In the genomic region with DNA sequence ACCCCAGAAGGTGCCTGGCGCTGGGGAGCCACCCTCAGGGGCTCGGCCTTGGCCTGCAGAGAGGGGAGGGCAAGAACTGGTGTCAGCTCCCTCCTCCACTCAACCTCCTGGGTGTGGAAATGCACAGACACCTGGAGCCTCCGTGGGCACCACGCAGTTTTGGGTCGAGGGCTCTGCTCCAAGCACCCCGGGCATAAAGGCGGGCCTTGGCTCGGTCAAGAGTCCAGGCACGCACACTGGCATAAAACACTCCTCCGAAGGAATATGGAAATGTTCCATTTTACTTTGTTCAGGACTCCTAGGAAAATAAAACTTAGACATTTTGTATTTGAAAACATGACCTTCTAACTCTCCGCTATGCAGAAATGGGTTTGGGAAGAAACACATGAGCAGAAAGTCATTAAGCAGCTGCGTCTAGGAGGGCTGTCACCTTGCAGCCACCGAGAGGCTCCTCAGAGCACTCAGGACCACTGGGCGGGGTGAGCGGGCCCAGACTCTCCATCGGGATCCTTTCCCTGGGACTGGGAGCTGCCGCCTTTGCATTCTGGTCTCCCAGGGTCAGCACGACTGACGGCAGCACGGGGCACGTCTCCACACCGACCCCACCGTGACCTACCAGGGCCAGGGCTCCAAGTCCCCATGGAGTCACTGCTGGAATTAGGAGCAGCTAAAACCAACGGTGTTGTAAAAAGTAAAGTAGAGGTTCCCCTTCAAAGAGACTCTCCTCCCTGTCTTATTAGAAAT, we compare ENCODE assay signal across 15 cellular contexts. TPM values are rescaled to one million over a fixed set of nuclear protein-coding genes. Genes with fewer than 3 reads are reported as not detected.
DNase-seq lines count a peak whose midpoint lies in the region; ATAC-seq and TF ChIP-seq lines count a peak whose summit lies in the region.
"Had no signal": no experiment of that assay in that cellular context is flagged by ENCODE, and none has a peak within 500 bp of the region (broad histone marks: within the 10 kb centered on the region; RNA-seq: fewer than 3 reads in every experiment).

No MANE protein-coding gene starts in this region.

- no peak overlapping the region for H3K18ac ChIP-seq in trophoblast cell (ENCODE audit: low read length)

- H4K8ac ChIP-seq in trophoblast cell (ENCODE audit: low read depth, low read length), result no peak overlapping the region

- H3K36me3 ChIP-seq in left ventricle myocardium inferior (no peaks in the 10 kb centered on the region), trophoblast cell (ENCODE audit: control insufficient read depth in 1 of 2, insufficient read depth in 2 of 2, low read length in 2 of 2) (no peaks in the 10 kb centered on the region), suprapubic skin (no peaks in the 10 kb centered on the region)
- H3K36me3 ChIP-seq: BLaER1 had no signal

- H2BK5ac ChIP-seq in trophoblast cell (ENCODE audit: low read depth, low read length, poor library complexity), result no peak overlapping the region

- H3K4ac ChIP-seq in trophoblast cell (ENCODE audit: low read depth, low read length), result no peak overlapping the region

- H2AK5ac ChIP-seq in trophoblast cell (ENCODE audit: low read length), result no peak overlapping the region

- H3K36me3 Mint-ChIP-seq in chondrocyte (ENCODE audit: low read depth), result peaks cover 3% of the 10 kb centered on the region
- H3K36me3 Mint-ChIP-seq in activated CD4-positive, alpha-beta memory T cell treated with anti-CD3 and anti-CD28 coated beads, Interleukin-2, amount 10 ng/mL, durations not matched to agents 7 days and 5 days (ENCODE audit: low read depth), result no peaks in the 10 kb centered on the region

- no peak overlapping the region for H3K23ac ChIP-seq in trophoblast cell (ENCODE audit: low read length)

- peaks cover 4% of the 10 kb centered on the region for H3K4me1 ChIP-seq in left ventricle myocardium inferior
- peaks cover 7 to 14% of the 10 kb centered on the region in 2 experiments for H3K4me1 ChIP-seq in trophoblast cell (ENCODE audit: control insufficient read depth in 1 of 2, insufficient read depth in 2 of 2, low read length in 2 of 2)
- H3K4me1 ChIP-seq in suprapubic skin, result no peaks in the 10 kb centered on the region

- POLR2A ChIA-PET in activated CD4-positive, alpha-beta memory T cell treated with anti-CD3 and anti-CD28 coated beads, Interleukin-2, amount 10 ng/mL, durations not matched to agents 7 days and 5 days (lab: Charles Lee), result no interaction called here

- peaks cover 9% of the 10 kb centered on the region for H3K9me3 Mint-ChIP-seq in chondrocyte (ENCODE audit: low read depth)
- H3K9me3 Mint-ChIP-seq in activated CD4-positive, alpha-beta memory T cell treated with anti-CD3 and anti-CD28 coated beads, Interleukin-2, amount 10 ng/mL, durations not matched to agents 7 days and 5 days, result no peaks in the 10 kb centered on the region

- intact Hi-C loops in Right ventricle myocardium inferior (cut with DNase I) (no loop called here), left ventricle myocardium inferior (cut with micrococcal nuclease) (no loop called here)

- no peak for TF ChIP-seq POLR2A in suprapubic skin (IDR thresholded peaks at IDR 0.05)

- H3K27ac ChIP-seq in left ventricle myocardium inferior (replicated peaks) (no peak overlapping the region), trophoblast cell (ENCODE audit: low read depth, low read length) (no peak overlapping the region), suprapubic skin (no peak overlapping the region)
- H3K27ac ChIP-seq: BLaER1, HL-60 had no signal

- H4K91ac ChIP-seq in trophoblast cell (ENCODE audit: low read depth, low read length), result peak overlapping the region; percentile 21

- peaks cover 12% of the 10 kb centered on the region for H3K9me3 ChIP-seq in left ventricle myocardium inferior (replicated peaks)
- peaks cover 5% of the 10 kb centered on the region for H3K9me3 ChIP-seq in trophoblast cell (ENCODE audit: insufficient read depth, low read depth, low read length)
- no peaks in the 10 kb centered on the region for H3K9me3 ChIP-seq in suprapubic skin

- no peak overlapping the region for H3K4me3 Mint-ChIP-seq in chondrocyte (ENCODE audit: unreplicated experiment)
- no peak overlapping the region for H3K4me3 Mint-ChIP-seq in activated CD4-positive, alpha-beta memory T cell treated with anti-CD3 and anti-CD28 coated beads, Interleukin-2, amount 10 ng/mL, durations not matched to agents 7 days and 5 days

- WGBS in trophoblast cell (ENCODE audit: extremely low coverage, insufficient coverage, insufficient read length), result no CpG with 5 or more reads among the region's 24 CpGs
- 90% methylated on average over 6 of the region's 24 CpGs for WGBS in suprapubic skin

- H3K79me1 ChIP-seq in trophoblast cell (ENCODE audit: low read length), result peaks cover 7% of the 10 kb centered on the region

- H3K9ac ChIP-seq in trophoblast cell (ENCODE audit: low read length), result no peak overlapping the region
- H3K9ac ChIP-seq: BLaER1 had no signal

- no peak overlapping the region for H3K14ac ChIP-seq in trophoblast cell (ENCODE audit: low read length)

- no peak overlapping the region for H4K12ac ChIP-seq in trophoblast cell (ENCODE audit: low read depth, low read length)

- peak overlapping the region; percentile 3 for H2BK12ac ChIP-seq in trophoblast cell (ENCODE audit: low read length)

- peaks cover 84% of the 10 kb centered on the region for H3K27me3 ChIP-seq in left ventricle myocardium inferior (ENCODE audit: low read depth)
- no peaks in the 10 kb centered on the region for H3K27me3 ChIP-seq in trophoblast cell (ENCODE audit: insufficient read depth, low read length)
- peaks cover 3% of the 10 kb centered on the region for H3K27me3 ChIP-seq in suprapubic skin
- H3K27me3 ChIP-seq: BLaER1 had no signal

- CTCF ChIA-PET in activated CD4-positive, alpha-beta memory T cell treated with anti-CD3 and anti-CD28 coated beads, Interleukin-2, amount 10 ng/mL, durations not matched to agents 7 days and 5 days (lab: Charles Lee), result no interaction called here

- peaks cover 34% of the 10 kb centered on the region for H3K4me1 Mint-ChIP-seq in chondrocyte (ENCODE audit: low read depth)
- peaks cover 5% of the 10 kb centered on the region for H3K4me1 Mint-ChIP-seq in activated CD4-positive, alpha-beta memory T cell treated with anti-CD3 and anti-CD28 coated beads, Interleukin-2, amount 10 ng/mL, durations not matched to agents 7 days and 5 days

- no peak overlapping the region for H2BK120ac ChIP-seq in trophoblast cell (ENCODE audit: insufficient read depth, low read length, poor library complexity)

- no peak overlapping the region for H3K4me3 ChIP-seq in left ventricle myocardium inferior
- H3K4me3 ChIP-seq in trophoblast cell (ENCODE audit: low read depth, low read length), result no peak overlapping the region
- H3K4me3 ChIP-seq in suprapubic skin, result no peak overlapping the region
- H3K4me3 ChIP-seq: BLaER1 had no signal

- no peak overlapping the region for H2AFZ ChIP-seq in trophoblast cell (ENCODE audit: insufficient read depth, low read length, poor library complexity)

- no peaks in the 10 kb centered on the region for H3K27me3 Mint-ChIP-seq in chondrocyte (ENCODE audit: low read depth)
- peaks cover 5% of the 10 kb centered on the region for H3K27me3 Mint-ChIP-seq in activated CD4-positive, alpha-beta memory T cell treated with anti-CD3 and anti-CD28 coated beads, Interleukin-2, amount 10 ng/mL, durations not matched to agents 7 days and 5 days

- TF ChIP-seq EP300 in suprapubic skin (IDR thresholded peaks at IDR 0.05), result no peak

- DNase-seq in Right ventricle myocardium inferior (ENCODE audit: missing footprints), result peak; percentile 33
- no peak for DNase-seq in left ventricle myocardium inferior
- peak; percentile 68 for DNase-seq in chondrocyte (ENCODE audit: low spot score)
- no peak for DNase-seq in trophoblast cell
- DNase-seq in suprapubic skin (ENCODE audit: low spot score in 2 of 2), result peak; percentile 38 to 73
- DNase-seq in stimulated activated naive CD4-positive, alpha-beta T cell treated with Interleukin-2 at 50 U/mL for 16 hours (lab: John Stamatoyannopoulos, UW), result no peak
- no peak for DNase-seq in activated CD4-positive, alpha-beta memory T cell treated with anti-CD3 and anti-CD28 coated beads, Interleukin-2, amount 10 ng/mL, durations not matched to agents 7 days and 5 days
- DNase-seq: 8988T, AML-193, DMS53, GF-D8 had no signal

- H3K27ac Mint-ChIP-seq in chondrocyte (ENCODE audit: unreplicated experiment), result no peak overlapping the region
- H3K27ac Mint-ChIP-seq in activated CD4-positive, alpha-beta memory T cell treated with anti-CD3 and anti-CD28 coated beads, Interleukin-2, amount 10 ng/mL, durations not matched to agents 7 days and 5 days, result no peak overlapping the region

- no peak overlapping the region for H3K4me2 ChIP-seq in trophoblast cell (ENCODE audit: low read length)
- H3K4me2 ChIP-seq: BLaER1 had no signal

- TF ChIP-seq CTCF in left ventricle myocardium inferior (IDR thresholded peaks at IDR 0.05; ENCODE audit: borderline replicate concordance) (no peak), chondrocyte (IDR thresholded peaks at IDR 0.05) (no peak), suprapubic skin (IDR thresholded peaks at IDR 0.05) (no peak)

- no peaks in the 10 kb centered on the region for H3K79me2 ChIP-seq in trophoblast cell (ENCODE audit: control insufficient read depth, insufficient read depth, low read length, poor library complexity)

- no peak for ATAC-seq in Right ventricle myocardium inferior
- ATAC-seq: HCT116 had no signal

RNA-seq across cellular contexts. Expression of a gene that starts 46.0 kb away (rescaled TPM):
- total RNA-seq in Right ventricle myocardium inferior (1.0 TPM), left ventricle myocardium inferior (2.3 TPM), chondrocyte (1.4 to 4.6 TPM (median 4.5 TPM) in 3 replicates), suprapubic skin (10 to 100 TPM in 2 of 4 donors, 1 to 10 TPM in 2; 6.0 to 19.9 (median 10.0) TPM)
- polyA plus RNA-seq in trophoblast cell (2013), result 30.3 and 30.7 TPM in 2 replicates
- total RNA-seq in activated CD4-positive, alpha-beta memory T cell treated with anti-CD3 and anti-CD28 coated beads, Interleukin-2, amount 10 ng/mL, durations not matched to agents 7 days and 5 days, result under 1 TPM in 1 of 2 experiments, not detected in 1; 0.15 TPM
- total RNA-seq: H4 had no signal

Comparison
In these comparisons a context has a peak if more than half of its experiments do, and no peak if none do; other contexts are left out.
1. DNase-seq: peak in Right ventricle myocardium inferior (single experiment), chondrocyte (single experiment) and suprapubic skin (2 of 2); none in left ventricle myocardium inferior (single experiment), trophoblast cell (0 of 2), stimulated activated naive CD4-positive, alpha-beta T cell treated with Interleukin-2 at 50 U/mL for 16 hours (single experiment) and activated CD4-positive, alpha-beta memory T cell treated with anti-CD3 and anti-CD28 coated beads, Interleukin-2, amount 10 ng/mL, durations not matched to agents 7 days and 5 days (single experiment).